Comparison of ENCODE assay signal across 11 cellular contexts in genomic region chr9:134329576-134329855, GRCh38. TPM values are rescaled to one million over a fixed set of nuclear protein-coding genes. Genes with fewer than 3 reads are reported as not detected.
DNase-seq lines count a peak whose midpoint lies in the region; ATAC-seq and TF ChIP-seq lines count a peak whose summit lies in the region.
"Had no signal": no experiment of that assay in that cellular context is flagged by ENCODE, and none has a peak within 500 bp of the region (broad histone marks: within the 10 kb centered on the region; RNA-seq: fewer than 3 reads in every experiment).

No MANE protein-coding gene starts in this region.

- peaks cover 1% of the 10 kb centered on the region for H3K9me3 Mint-ChIP-seq in glutamatergic neuron (ENCODE audit: unreplicated experiment)
- H3K9me3 Mint-ChIP-seq in activated T-cell treated with anti-CD3 and anti-CD28 coated beads, Interleukin-2, amount 50 U/mL, for 4 hours, result no peaks in the 10 kb centered on the region

- peaks cover 2% of the 10 kb centered on the region for H3K27me3 Mint-ChIP-seq in glutamatergic neuron (ENCODE audit: unreplicated experiment)
- peaks cover 3% of the 10 kb centered on the region for H3K27me3 Mint-ChIP-seq in activated T-cell treated with anti-CD3 and anti-CD28 coated beads, Interleukin-2, amount 50 U/mL, for 4 hours (ENCODE audit: low read depth)

- peak overlapping the region; percentile 48 for H3K4ac ChIP-seq in trophoblast cell (ENCODE audit: low read depth, low read length)

- no peak for DNase-seq in AG09309 (ENCODE audit: low read depth)
- DNase-seq in adrenal gland, result peak in 3 of 7 donors; percentile 31 to 48 (median 39)
- DNase-seq in glutamatergic neuron, result peak; percentile 6
- DNase-seq in trophoblast cell, result no peak
- DNase-seq in COR-L47 (lab: John Stamatoyannopoulos, UW), result no peak
- no peak for DNase-seq in cerebellar nuclear complex (lab: John Stamatoyannopoulos, UW)
- DNase-seq in SIG-M5 treated with dmso at 0.1 percent for 504 hours (lab: John Stamatoyannopoulos, UW; ENCODE audit: unreplicated experiment), result no peak
- no peak for DNase-seq in activated T-cell treated with anti-CD3 and anti-CD28 coated beads, Interleukin-2, amount 50 U/mL, for 4 hours
- DNase-seq: AML-193, brain microvascular endothelial cell, NCI-H187 had no signal

- peaks cover 52% of the 10 kb centered on the region for H3K79me2 ChIP-seq in trophoblast cell (ENCODE audit: control insufficient read depth, insufficient read depth, low read length, poor library complexity)

- H3K27ac ChIP-seq in adrenal gland (peak overlapping the region; percentile 65 to 95 (median 92)), trophoblast cell (ENCODE audit: low read depth, low read length) (no peak overlapping the region)
- H3K27ac ChIP-seq: brain microvascular endothelial cell had no signal

- H3K18ac ChIP-seq in trophoblast cell (ENCODE audit: low read length), result peak overlapping the region; percentile 15

- no peak overlapping the region for H3K27ac Mint-ChIP-seq in glutamatergic neuron (ENCODE audit: unreplicated experiment)

- H3K14ac ChIP-seq in trophoblast cell (ENCODE audit: low read length), result no peak overlapping the region

- no peak overlapping the region for H3K23ac ChIP-seq in trophoblast cell (ENCODE audit: low read length)

- no peak overlapping the region for H2BK5ac ChIP-seq in trophoblast cell (ENCODE audit: low read depth, low read length, poor library complexity)

- no peak overlapping the region for H2BK120ac ChIP-seq in trophoblast cell (ENCODE audit: insufficient read depth, low read length, poor library complexity)

- ATAC-seq in activated T-cell treated with anti-CD3 and anti-CD28 coated beads, Interleukin-2, amount 50 U/mL, for 4 hours, result no peak

- H3K4me3 ChIP-seq in AG09309 (ENCODE audit: control insufficient read depth, low read depth, low read length) (peak overlapping the region; percentile 77), adrenal gland (peak overlapping the region in 1 of 4 donors; percentile 85), trophoblast cell (ENCODE audit: low read depth, low read length) (no peak overlapping the region)

- H3K27me3 ChIP-seq in adrenal gland (no peaks in the 10 kb centered on the region), trophoblast cell (ENCODE audit: insufficient read depth, low read length) (no peaks in the 10 kb centered on the region)
- H3K27me3 ChIP-seq: brain microvascular endothelial cell had no signal

- peaks cover 16% of the 10 kb centered on the region for H3K4me1 Mint-ChIP-seq in glutamatergic neuron (ENCODE audit: low read depth, unreplicated experiment)
- H3K4me1 Mint-ChIP-seq in activated T-cell treated with anti-CD3 and anti-CD28 coated beads, Interleukin-2, amount 50 U/mL, for 4 hours (ENCODE audit: low read depth), result peaks cover 12% of the 10 kb centered on the region

- H3K9me3 ChIP-seq in adrenal gland (replicated peaks in 1 of 3) (no peaks in the 10 kb centered on the region), trophoblast cell (ENCODE audit: insufficient read depth, low read depth, low read length) (peaks cover 2% of the 10 kb centered on the region)

- no peak overlapping the region for H2AFZ ChIP-seq in trophoblast cell (ENCODE audit: insufficient read depth, low read length, poor library complexity)

- H4K8ac ChIP-seq in trophoblast cell (ENCODE audit: low read depth, low read length), result no peak overlapping the region

- no peak overlapping the region for H3K4me2 ChIP-seq in trophoblast cell (ENCODE audit: low read length)

- H3K4me3 Mint-ChIP-seq in glutamatergic neuron (ENCODE audit: unreplicated experiment), result no peak overlapping the region
- no peak overlapping the region for H3K4me3 Mint-ChIP-seq in activated T-cell treated with anti-CD3 and anti-CD28 coated beads, Interleukin-2, amount 50 U/mL, for 4 hours

- H3K36me3 ChIP-seq in adrenal gland (replicated peaks in 1 of 2), result no peaks in the 10 kb centered on the region
- no peaks in the 10 kb centered on the region for H3K36me3 ChIP-seq in trophoblast cell (ENCODE audit: control insufficient read depth in 1 of 2, insufficient read depth in 2 of 2, low read length in 2 of 2)
- H3K36me3 ChIP-seq: brain microvascular endothelial cell had no signal

- H4K12ac ChIP-seq in trophoblast cell (ENCODE audit: low read depth, low read length), result no peak overlapping the region

- no peak overlapping the region for H2BK12ac ChIP-seq in trophoblast cell (ENCODE audit: low read length)

- H2AK5ac ChIP-seq in trophoblast cell (ENCODE audit: low read length), result no peak overlapping the region

- H3K4me1 ChIP-seq in adrenal gland (replicated peaks in 1 of 2) (peaks cover 70 to 73% of the 10 kb centered on the region in 2 donors), trophoblast cell (ENCODE audit: control insufficient read depth in 1 of 2, insufficient read depth in 2 of 2, low read length in 2 of 2) (peaks cover 32 to 35% of the 10 kb centered on the region in 2 experiments)

- peaks cover 21% of the 10 kb centered on the region for H3K79me1 ChIP-seq in trophoblast cell (ENCODE audit: low read length)

- TF ChIP-seq POLR2A in adrenal gland (IDR thresholded peaks at IDR 0.05), result no peak

- no peak overlapping the region for H3K9ac ChIP-seq in trophoblast cell (ENCODE audit: low read length)

- WGBS in adrenal gland, 4 donors, result 35 to 59% (median 51%) methylated on average over 3 to 7 of the region's 7 CpGs
- no CpG with 5 or more reads among the region's 7 CpGs for WGBS in trophoblast cell (ENCODE audit: extremely low coverage, insufficient coverage, insufficient read length)

- H3K36me3 Mint-ChIP-seq in glutamatergic neuron (ENCODE audit: unreplicated experiment), result no peaks in the 10 kb centered on the region
- H3K36me3 Mint-ChIP-seq in activated T-cell treated with anti-CD3 and anti-CD28 coated beads, Interleukin-2, amount 50 U/mL, for 4 hours (ENCODE audit: insufficient read depth), result no peaks in the 10 kb centered on the region

- TF ChIP-seq CTCF in AG09309 (IDR thresholded peaks at IDR 0.05; ENCODE audit: control insufficient read depth, insufficient read depth, low read depth, low read length, missing control alignments) (no peak), adrenal gland (IDR thresholded peaks at IDR 0.05) (no peak), glutamatergic neuron (IDR thresholded peaks at IDR 0.05; ENCODE audit: partially characterized antibody, unreplicated experiment) (no peak)

- no peak overlapping the region for H4K91ac ChIP-seq in trophoblast cell (ENCODE audit: low read depth, low read length)

- intact Hi-C loops in adrenal gland (cut with DNase I), result loop anchor here in 1 of 2 donors (5.0 kb wide), 3 partner anchors 43 to 157 kb away; no protein-coding TSS in a partner anchor

RNA-seq across cellular contexts. Expression of gene RXRA, which starts 3.3 kb away (rescaled TPM):
- total RNA-seq in adrenal gland (100 to 1,000 TPM in 4 of 8 donors, 10 to 100 TPM in 4; 64.2 to 114 (median 94.7) TPM), glutamatergic neuron (ENCODE audit: unreplicated experiment) (20.5 TPM)
- 10 to 100 TPM; 16.1 to 72.9 (median 31.6) TPM for polyA plus RNA-seq in adrenal gland
- 31.7 and 33.2 TPM in 2 replicates for polyA plus RNA-seq in trophoblast cell (2013)
- 1 to 10 TPM; 4.7 to 7.6 (median 4.7) TPM for total RNA-seq in activated T-cell treated with anti-CD3 and anti-CD28 coated beads, Interleukin-2, amount 50 U/mL, for 4 hours
